ENCODE assay signal across 2 cellular contexts in the genomic region with DNA sequence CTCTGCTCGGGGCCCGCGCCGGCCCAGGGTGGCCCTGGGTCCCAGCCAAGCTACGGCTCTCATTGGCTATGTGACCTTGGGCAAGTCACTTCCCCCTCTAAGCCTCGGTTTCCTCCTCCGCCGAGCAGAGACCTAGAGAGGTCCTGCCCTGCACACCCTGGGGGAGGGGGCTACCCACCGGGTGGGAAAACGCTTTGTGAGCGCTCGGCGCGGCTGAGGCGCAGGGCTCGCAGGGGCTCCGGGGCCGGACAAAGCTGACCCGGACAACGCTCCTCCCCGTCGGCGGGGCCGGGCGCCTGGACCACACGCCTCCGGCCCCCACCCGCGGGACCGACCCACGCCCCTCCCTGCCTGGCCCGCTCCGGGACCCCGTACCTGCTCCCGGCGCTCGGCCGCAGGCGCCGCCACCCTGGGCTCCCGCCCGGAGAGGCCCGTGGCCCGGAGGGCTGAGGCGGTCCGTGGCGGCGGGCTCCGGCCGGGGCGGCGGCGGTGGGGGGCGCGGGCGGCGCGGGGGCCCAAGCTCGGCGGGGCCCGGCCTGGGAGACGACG.
TF ChIP-seq lines count a peak whose summit lies in the region.

No MANE protein-coding gene starts in this region.

TF ChIP-seq in GM23338, 12 proteins besides CTCF, POLR2A, EP300 and RAD21 (continues in another document):
- TF ChIP-seq, protein P1, sequence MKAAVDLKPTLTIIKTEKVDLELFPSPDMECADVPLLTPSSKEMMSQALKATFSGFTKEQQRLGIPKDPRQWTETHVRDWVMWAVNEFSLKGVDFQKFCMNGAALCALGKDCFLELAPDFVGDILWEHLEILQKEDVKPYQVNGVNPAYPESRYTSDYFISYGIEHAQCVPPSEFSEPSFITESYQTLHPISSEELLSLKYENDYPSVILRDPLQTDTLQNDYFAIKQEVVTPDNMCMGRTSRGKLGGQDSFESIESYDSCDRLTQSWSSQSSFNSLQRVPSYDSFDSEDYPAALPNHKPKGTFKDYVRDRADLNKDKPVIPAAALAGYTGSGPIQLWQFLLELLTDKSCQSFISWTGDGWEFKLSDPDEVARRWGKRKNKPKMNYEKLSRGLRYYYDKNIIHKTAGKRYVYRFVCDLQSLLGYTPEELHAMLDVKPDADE (IDR thresholded peaks at IDR 0.05): no peak
- no peak for TF ChIP-seq EZH2phosphoT487 (IDR thresholded peaks at IDR 0.05; ENCODE audit: unreplicated experiment)
- no peak for TF ChIP-seq ZNF114 (CRISPR knock-in tag; IDR thresholded peaks at IDR 0.05)
- TF ChIP-seq EZH2 (IDR thresholded peaks at IDR 0.05; ENCODE audit: low read depth, unreplicated experiment): no peak
- TF ChIP-seq CREB1 (CRISPR knock-in tag; IDR thresholded peaks at IDR 0.05; ENCODE audit: low read depth): no peak
- TF ChIP-seq, protein P2, sequence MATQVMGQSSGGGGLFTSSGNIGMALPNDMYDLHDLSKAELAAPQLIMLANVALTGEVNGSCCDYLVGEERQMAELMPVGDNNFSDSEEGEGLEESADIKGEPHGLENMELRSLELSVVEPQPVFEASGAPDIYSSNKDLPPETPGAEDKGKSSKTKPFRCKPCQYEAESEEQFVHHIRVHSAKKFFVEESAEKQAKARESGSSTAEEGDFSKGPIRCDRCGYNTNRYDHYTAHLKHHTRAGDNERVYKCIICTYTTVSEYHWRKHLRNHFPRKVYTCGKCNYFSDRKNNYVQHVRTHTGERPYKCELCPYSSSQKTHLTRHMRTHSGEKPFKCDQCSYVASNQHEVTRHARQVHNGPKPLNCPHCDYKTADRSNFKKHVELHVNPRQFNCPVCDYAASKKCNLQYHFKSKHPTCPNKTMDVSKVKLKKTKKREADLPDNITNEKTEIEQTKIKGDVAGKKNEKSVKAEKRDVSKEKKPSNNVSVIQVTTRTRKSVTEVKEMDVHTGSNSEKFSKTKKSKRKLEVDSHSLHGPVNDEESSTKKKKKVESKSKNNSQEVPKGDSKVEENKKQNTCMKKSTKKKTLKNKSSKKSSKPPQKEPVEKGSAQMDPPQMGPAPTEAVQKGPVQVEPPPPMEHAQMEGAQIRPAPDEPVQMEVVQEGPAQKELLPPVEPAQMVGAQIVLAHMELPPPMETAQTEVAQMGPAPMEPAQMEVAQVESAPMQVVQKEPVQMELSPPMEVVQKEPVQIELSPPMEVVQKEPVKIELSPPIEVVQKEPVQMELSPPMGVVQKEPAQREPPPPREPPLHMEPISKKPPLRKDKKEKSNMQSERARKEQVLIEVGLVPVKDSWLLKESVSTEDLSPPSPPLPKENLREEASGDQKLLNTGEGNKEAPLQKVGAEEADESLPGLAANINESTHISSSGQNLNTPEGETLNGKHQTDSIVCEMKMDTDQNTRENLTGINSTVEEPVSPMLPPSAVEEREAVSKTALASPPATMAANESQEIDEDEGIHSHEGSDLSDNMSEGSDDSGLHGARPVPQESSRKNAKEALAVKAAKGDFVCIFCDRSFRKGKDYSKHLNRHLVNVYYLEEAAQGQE (IDR thresholded peaks at IDR 0.05; ENCODE audit: unreplicated experiment): no peak
- TF ChIP-seq STAT1 (IDR thresholded peaks at IDR 0.05; ENCODE audit: unreplicated experiment): no peak
- TF ChIP-seq POLR2AphosphoS5 (IDR thresholded peaks at IDR 0.05; ENCODE audit: low read depth): no peak
- TF ChIP-seq, protein P3, sequence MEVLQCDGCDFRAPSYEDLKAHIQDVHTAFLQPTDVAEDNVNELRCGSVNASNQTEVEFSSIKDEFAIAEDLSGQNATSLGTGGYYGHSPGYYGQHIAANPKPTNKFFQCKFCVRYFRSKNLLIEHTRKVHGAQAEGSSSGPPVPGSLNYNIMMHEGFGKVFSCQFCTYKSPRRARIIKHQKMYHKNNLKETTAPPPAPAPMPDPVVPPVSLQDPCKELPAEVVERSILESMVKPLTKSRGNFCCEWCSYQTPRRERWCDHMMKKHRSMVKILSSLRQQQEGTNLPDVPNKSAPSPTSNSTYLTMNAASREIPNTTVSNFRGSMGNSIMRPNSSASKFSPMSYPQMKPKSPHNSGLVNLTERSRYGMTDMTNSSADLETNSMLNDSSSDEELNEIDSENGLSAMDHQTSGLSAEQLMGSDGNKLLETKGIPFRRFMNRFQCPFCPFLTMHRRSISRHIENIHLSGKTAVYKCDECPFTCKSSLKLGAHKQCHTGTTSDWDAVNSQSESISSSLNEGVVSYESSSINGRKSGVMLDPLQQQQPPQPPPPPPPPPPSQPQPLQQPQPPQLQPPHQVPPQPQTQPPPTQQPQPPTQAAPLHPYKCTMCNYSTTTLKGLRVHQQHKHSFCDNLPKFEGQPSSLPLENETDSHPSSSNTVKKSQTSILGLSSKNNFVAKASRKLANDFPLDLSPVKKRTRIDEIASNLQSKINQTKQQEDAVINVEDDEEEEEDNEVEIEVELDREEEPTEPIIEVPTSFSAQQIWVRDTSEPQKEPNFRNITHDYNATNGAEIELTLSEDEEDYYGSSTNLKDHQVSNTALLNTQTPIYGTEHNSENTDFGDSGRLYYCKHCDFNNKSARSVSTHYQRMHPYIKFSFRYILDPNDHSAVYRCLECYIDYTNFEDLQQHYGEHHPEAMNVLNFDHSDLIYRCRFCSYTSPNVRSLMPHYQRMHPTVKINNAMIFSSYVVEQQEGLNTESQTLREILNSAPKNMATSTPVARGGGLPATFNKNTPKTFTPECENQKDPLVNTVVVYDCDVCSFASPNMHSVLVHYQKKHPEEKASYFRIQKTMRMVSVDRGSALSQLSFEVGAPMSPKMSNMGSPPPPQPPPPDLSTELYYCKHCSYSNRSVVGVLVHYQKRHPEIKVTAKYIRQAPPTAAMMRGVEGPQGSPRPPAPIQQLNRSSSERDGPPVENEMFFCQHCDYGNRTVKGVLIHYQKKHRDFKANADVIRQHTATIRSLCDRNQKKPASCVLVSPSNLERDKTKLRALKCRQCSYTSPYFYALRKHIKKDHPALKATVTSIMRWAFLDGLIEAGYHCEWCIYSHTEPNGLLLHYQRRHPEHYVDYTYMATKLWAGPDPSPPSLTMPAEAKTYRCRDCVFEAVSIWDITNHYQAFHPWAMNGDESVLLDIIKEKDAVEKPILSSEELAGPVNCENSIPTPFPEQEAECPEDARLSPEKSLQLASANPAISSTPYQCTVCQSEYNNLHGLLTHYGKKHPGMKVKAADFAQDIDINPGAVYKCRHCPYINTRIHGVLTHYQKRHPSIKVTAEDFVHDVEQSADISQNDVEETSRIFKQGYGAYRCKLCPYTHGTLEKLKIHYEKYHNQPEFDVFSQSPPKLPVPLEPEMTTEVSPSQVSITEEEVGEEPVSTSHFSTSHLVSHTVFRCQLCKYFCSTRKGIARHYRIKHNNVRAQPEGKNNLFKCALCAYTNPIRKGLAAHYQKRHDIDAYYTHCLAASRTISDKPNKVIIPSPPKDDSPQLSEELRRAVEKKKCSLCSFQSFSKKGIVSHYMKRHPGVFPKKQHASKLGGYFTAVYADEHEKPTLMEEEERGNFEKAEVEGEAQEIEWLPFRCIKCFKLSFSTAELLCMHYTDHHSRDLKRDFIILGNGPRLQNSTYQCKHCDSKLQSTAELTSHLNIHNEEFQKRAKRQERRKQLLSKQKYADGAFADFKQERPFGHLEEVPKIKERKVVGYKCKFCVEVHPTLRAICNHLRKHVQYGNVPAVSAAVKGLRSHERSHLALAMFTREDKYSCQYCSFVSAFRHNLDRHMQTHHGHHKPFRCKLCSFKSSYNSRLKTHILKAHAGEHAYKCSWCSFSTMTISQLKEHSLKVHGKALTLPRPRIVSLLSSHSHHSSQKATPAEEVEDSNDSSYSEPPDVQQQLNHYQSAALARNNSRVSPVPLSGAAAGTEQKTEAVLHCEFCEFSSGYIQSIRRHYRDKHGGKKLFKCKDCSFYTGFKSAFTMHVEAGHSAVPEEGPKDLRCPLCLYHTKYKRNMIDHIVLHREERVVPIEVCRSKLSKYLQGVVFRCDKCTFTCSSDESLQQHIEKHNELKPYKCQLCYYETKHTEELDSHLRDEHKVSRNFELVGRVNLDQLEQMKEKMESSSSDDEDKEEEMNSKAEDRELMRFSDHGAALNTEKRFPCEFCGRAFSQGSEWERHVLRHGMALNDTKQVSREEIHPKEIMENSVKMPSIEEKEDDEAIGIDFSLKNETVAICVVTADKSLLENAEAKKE (CRISPR knock-in tag; IDR thresholded peaks at IDR 0.05): no peak

TF ChIP-seq in H1, 55 proteins besides CTCF, POLR2A, EP300 and RAD21 (continued from another document):
- no peak for TF ChIP-seq RXRA (IDR thresholded peaks at IDR 0.05; ENCODE audit: insufficient read depth, low read depth, low read length)
- no peak for TF ChIP-seq TEAD4 (IDR thresholded peaks at IDR 0.05; ENCODE audit: low read depth, low read length)
- TF ChIP-seq SIN3A (conservative IDR thresholded peaks at IDR 0.05 in 1 of 2, IDR thresholded peaks at IDR 0.05 in 1 of 2; ENCODE audit: low read depth in 1 of 2, low read length in 2 of 2): 0 out of 4 replicates have a peak, but pooled peaks of 1 of the 2 experiments have one; percentile 12
- TF ChIP-seq SP2 (IDR thresholded peaks at IDR 0.05; ENCODE audit: low read length): no peak
- TF ChIP-seq, protein P4, sequence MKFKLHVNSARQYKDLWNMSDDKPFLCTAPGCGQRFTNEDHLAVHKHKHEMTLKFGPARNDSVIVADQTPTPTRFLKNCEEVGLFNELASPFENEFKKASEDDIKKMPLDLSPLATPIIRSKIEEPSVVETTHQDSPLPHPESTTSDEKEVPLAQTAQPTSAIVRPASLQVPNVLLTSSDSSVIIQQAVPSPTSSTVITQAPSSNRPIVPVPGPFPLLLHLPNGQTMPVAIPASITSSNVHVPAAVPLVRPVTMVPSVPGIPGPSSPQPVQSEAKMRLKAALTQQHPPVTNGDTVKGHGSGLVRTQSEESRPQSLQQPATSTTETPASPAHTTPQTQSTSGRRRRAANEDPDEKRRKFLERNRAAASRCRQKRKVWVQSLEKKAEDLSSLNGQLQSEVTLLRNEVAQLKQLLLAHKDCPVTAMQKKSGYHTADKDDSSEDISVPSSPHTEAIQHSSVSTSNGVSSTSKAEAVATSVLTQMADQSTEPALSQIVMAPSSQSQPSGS (IDR thresholded peaks at IDR 0.05; ENCODE audit: low read length): no peak
- TF ChIP-seq TBP (IDR thresholded peaks at IDR 0.05; ENCODE audit: low read depth, low read length): 0 out of 2 replicates have a peak, but pooled peaks have one; percentile 29
- peak; percentile 59 for TF ChIP-seq KDM4A (IDR thresholded peaks at IDR 0.05; ENCODE audit: low read depth, low read length, severe bottlenecking)
- TF ChIP-seq YY1 (IDR thresholded peaks at IDR 0.05; ENCODE audit: low read depth, low read length): no peak
- peak; percentile 58; the same call in 1 of the 2 replicates for TF ChIP-seq TAF1 (IDR thresholded peaks at IDR 0.05; ENCODE audit: low read depth, low read length)
- TF ChIP-seq CHD2 (IDR thresholded peaks at IDR 0.05; ENCODE audit: low read length): no peak
- no peak for TF ChIP-seq BRCA1 (IDR thresholded peaks at IDR 0.05; ENCODE audit: low read depth, low read length)
- no peak for TF ChIP-seq JUN (IDR thresholded peaks at IDR 0.05; ENCODE audit: low read depth, low read length)
- TF ChIP-seq KDM1A (IDR thresholded peaks at IDR 0.05; ENCODE audit: borderline replicate concordance, low read length): peak; percentile 78
- peak; percentile 69; the same call in 1 of the 2 replicates for TF ChIP-seq RBBP5 (IDR thresholded peaks at IDR 0.05; ENCODE audit: borderline replicate concordance, low read depth, low read length)
